In genomic region chr2:17600805-17601204, GRCh38 we compare ENCODE assay signal across 24 cellular contexts.
"Had no signal": no experiment of that assay in that cellular context is flagged by ENCODE, and none has a peak within 500 bp of the region (broad histone marks: within the 10 kb centered on the region; RNA-seq: fewer than 3 reads in every experiment).

No MANE protein-coding gene starts in this region.

- ATAC-seq: esophagus mucosa, gastrocnemius medialis, left lung, lower lobe of right lung had no signal

- H3K27ac ChIP-seq: coronary artery, dorsolateral prefrontal cortex, esophagus squamous epithelium, gastrocnemius medialis, heart right ventricle, left lung, lower lobe of right lung had no signal

- H3K36me3 ChIP-seq: gastrocnemius medialis, heart right ventricle, left lung, lower lobe of right lung had no signal

- H3K9me3 ChIP-seq: esophagus squamous epithelium, gastrocnemius medialis, heart right ventricle, left lung, lower lobe of right lung had no signal

- H3K4me1 ChIP-seq: gastrocnemius medialis, left lung, lower lobe of right lung had no signal

- DNase-seq: dermis blood vessel endothelial cell; dorsolateral prefrontal cortex; effector CD4-positive, alpha-beta T cell; effector memory CD4-positive, alpha-beta T cell; erythroblast; esophagus squamous epithelium; foreskin fibroblast; foreskin melanocyte; gastrocnemius medialis; glutamatergic neuron; head of caudate nucleus; heart right ventricle; hippocampal formation; kidney; kidney glomerular epithelial cell; left lung; lower lobe of right lung; mesenchymal stem cell; midbrain had no signal

- FAIRE-seq: colon, endometrium, islet of Langerhans, kidney had no signal

- H3K27me3 ChIP-seq: dorsolateral prefrontal cortex, esophagus squamous epithelium, gastrocnemius medialis, heart right ventricle, left lung had no signal

- H3K4me3 ChIP-seq: coronary artery, dorsolateral prefrontal cortex, esophagus squamous epithelium, gastrocnemius medialis, heart right ventricle, left lung, lower lobe of right lung had no signal
